In genomic region chr4:121791481-121791880, GRCh38 we compare ENCODE assay signal across 27 cellular contexts. TPM values are rescaled to one million over a fixed set of nuclear protein-coding genes. Genes with fewer than 3 reads are reported as not detected.
DNase-seq lines count a peak whose midpoint lies in the region; ATAC-seq and TF ChIP-seq lines count a peak whose summit lies in the region.
"Had no signal": no experiment of that assay in that cellular context is flagged by ENCODE, and none has a peak within 500 bp of the region (broad histone marks: within the 10 kb centered on the region; RNA-seq: fewer than 3 reads in every experiment).

No MANE protein-coding gene starts in this region.

- H3K4me1 ChIP-seq in tibial nerve = peaks cover 0 to 11% (median 0%) of the 10 kb centered on the region in 4 donors
- H3K4me1 ChIP-seq: ascending aorta had no signal

- no peak for ATAC-seq in HG03095 (IDR thresholded peaks at IDR 0.05; ENCODE audit: unreplicated experiment)
- ATAC-seq in Right ventricle myocardium inferior = no peak
- no peak for ATAC-seq in GM21723 (IDR thresholded peaks at IDR 0.05; ENCODE audit: unreplicated experiment)
- ATAC-seq: A549, foreskin keratinocyte, WTC11 had no signal

- POLR2A ChIA-PET in AG04450 (lab: Yijun Ruan, JAX) = interaction anchor here (0.7 to 3.0 kb wide), 2 partner anchors 10 to 13 kb away, joined by 3 to 18 read pairs; partner anchors contain the start of gene EXOSC9

- TF ChIP-seq EP300 in tibial nerve (IDR thresholded peaks at IDR 0.05) = no peak

- intact Hi-C loops in Right ventricle myocardium inferior (cut with DNase I) = no loop called here

- no peaks in the 10 kb centered on the region for H3K36me3 ChIP-seq in tibial nerve
- H3K36me3 ChIP-seq: ascending aorta, SJCRH30, stomach had no signal

- no peak for TF ChIP-seq POLR2A in tibial nerve (IDR thresholded peaks at IDR 0.05)

- H3K27ac ChIP-seq in AG04450 (ENCODE audit: low read depth, low read length) = no peak overlapping the region
- H3K27ac ChIP-seq in tibial nerve = no peak overlapping the region
- H3K27ac ChIP-seq: A549, ascending aorta, foreskin keratinocyte, SJCRH30, stomach had no signal

- DNase-seq in AG04450 (ENCODE audit: low read depth, low spot score) (peak; percentile 53), HCEC 1CT (peak; percentile 13), amniotic epithelial cell (ENCODE audit: low read depth) (peak; percentile 88), glomerular visceral epithelial cell (ENCODE audit: extremely low spot score) (peak; percentile 83), Right ventricle myocardium inferior (ENCODE audit: missing footprints) (no peak), tibial nerve (ENCODE audit: low spot score in 2 of 2) (no peak)
- DNase-seq: activated CD4-positive, alpha-beta memory T cell treated with anti-CD3 and anti-CD28 coated beads for 36 hours; activated naive CD4-positive, alpha-beta T cell; CD4-positive, CD25-positive, alpha-beta regulatory T cell; cortex of kidney; DMS153; mesenchymal stem cell; natural killer cell; NCI-H748 treated with DMSO at 0.1 percent for 48 hours; posterior cingulate gyrus; SJCRH30; stimulated activated CD4-positive, alpha-beta T cell treated with anti-CD3 and anti-CD28 coated beads, Interleukin-2, amount 100 ng/mL, for 48 hours; stomach had no signal

- no peaks in the 10 kb centered on the region for H3K27me3 ChIP-seq in AG04450 (ENCODE audit: control insufficient read depth, insufficient read depth, low read length)
- H3K27me3 ChIP-seq in tibial nerve = peaks cover 0 to 2% of the 10 kb centered on the region in 2 donors
- H3K27me3 ChIP-seq: ascending aorta, foreskin keratinocyte, SJCRH30 had no signal

- CTCF ChIA-PET in AG04450 (lab: Charles Lee) = no interaction called here

- no peaks in the 10 kb centered on the region for H3K9me3 ChIP-seq in AG04450 (ENCODE audit: control insufficient read depth, insufficient read depth, low read length)
- no peaks in the 10 kb centered on the region for H3K9me3 ChIP-seq in tibial nerve
- H3K9me3 ChIP-seq: A549, ascending aorta, SJCRH30, stomach had no signal

- 88 to 89% methylated on average over 5 of the region's 5 CpGs for WGBS in tibial nerve, 2 donors

- H3K4me3 ChIP-seq in AG04450 (ENCODE audit: low read depth, low read length) (no peak overlapping the region), tibial nerve (no peak overlapping the region)
- H3K4me3 ChIP-seq: A549, ascending aorta, SJCRH30, stomach had no signal

- TF ChIP-seq CTCF in AG04450 (IDR thresholded peaks at IDR 0.05; ENCODE audit: low read depth, low read length) (no peak), tibial nerve (IDR thresholded peaks at IDR 0.05) (no peak)

RNA-seq across cellular contexts. Expression of gene EXOSC9, which starts 9.6 kb away (rescaled TPM):
- 23.5 and 34.7 TPM in 2 replicates for polyA plus RNA-seq in AG04450 (2011; rRNA removed)
- polyA minus RNA-seq in AG04450 (2011; rRNA and poly(A)+ RNA removed) = 25.4 and 42.3 TPM in 2 replicates
- 10.2 TPM for total RNA-seq in Right ventricle myocardium inferior
- total RNA-seq in tibial nerve = 10 to 100 TPM; 20.1 to 32.7 (median 26.6) TPM

RNA-seq across cellular contexts. Expression of gene SMIM43, which starts 26.5 kb away (rescaled TPM):
- 6.0 and 7.4 TPM in 2 replicates for polyA plus RNA-seq in AG04450 (2011; rRNA removed)
- 2.0 and 2.2 TPM in 2 replicates for polyA minus RNA-seq in AG04450 (2011; rRNA and poly(A)+ RNA removed)
- total RNA-seq in Right ventricle myocardium inferior = not detected
- 1 to 10 TPM; 2.2 to 5.7 (median 4.6) TPM for total RNA-seq in tibial nerve
- total RNA-seq: activated CD4-positive, alpha-beta memory T cell treated with anti-CD3 and anti-CD28 coated beads for 36 hours; ascending aorta; CD4-positive, CD25-positive, alpha-beta regulatory T cell; foreskin keratinocyte; HT-29; kidney epithelial cell; natural killer cell; ureter had no signal

RNA-seq across cellular contexts. Expression of gene CCNA2, which starts 32.2 kb away (rescaled TPM):
- polyA plus RNA-seq in AG04450 (2011; rRNA removed) = 13.1 and 18.6 TPM in 2 replicates
- polyA minus RNA-seq in AG04450 (2011; rRNA and poly(A)+ RNA removed) = 4.8 and 10.8 TPM in 2 replicates
- total RNA-seq in Right ventricle myocardium inferior = 1.2 TPM
- total RNA-seq in tibial nerve = 1 to 10 TPM; 1.2 to 5.2 (median 3.4) TPM
- total RNA-seq: ascending aorta had no signal

Comparison
In these comparisons a context has a peak if more than half of its experiments do, and no peak if none do; other contexts are left out.
1. DNase-seq: peak in AG04450 (single experiment), HCEC 1CT (single experiment), amniotic epithelial cell (single experiment) and glomerular visceral epithelial cell (single experiment); none in Right ventricle myocardium inferior (single experiment) and tibial nerve (0 of 2).